Comparison of ENCODE assay signal across 8 cellular contexts in the genomic region with DNA sequence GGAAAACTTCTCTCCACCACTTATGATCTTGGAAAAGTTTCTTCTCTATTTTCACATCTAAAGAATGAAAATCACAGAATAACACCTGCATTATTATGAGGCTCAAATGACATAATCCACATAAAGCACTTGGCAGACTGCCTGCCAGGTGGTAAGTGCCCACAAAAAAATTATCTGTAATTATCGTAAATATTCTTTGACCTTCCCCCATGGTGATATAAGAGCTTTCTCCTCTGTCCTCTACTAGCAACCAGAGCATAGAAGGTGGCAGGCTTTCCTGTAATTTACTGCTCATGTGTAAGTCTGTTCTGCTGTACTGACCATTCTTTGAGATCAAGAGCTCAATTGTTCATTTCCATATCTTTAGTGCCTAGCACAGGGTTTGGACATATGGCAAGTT. TPM values are rescaled to one million over a fixed set of nuclear protein-coding genes. Genes with fewer than 3 reads are reported as not detected.
DNase-seq lines count a peak whose midpoint lies in the region; ATAC-seq and TF ChIP-seq lines count a peak whose summit lies in the region.

No MANE protein-coding gene starts in this region.

- TF ChIP-seq POLR2A in HCT116 (IDR thresholded peaks at IDR 0.05; ENCODE audit: borderline replicate concordance, extremely low read depth, insufficient read depth, insufficient read length) (no peak), uterus (IDR thresholded peaks at IDR 0.05) (no peak)

- intact Hi-C loops in HCT116 (cut with micrococcal nuclease) (loop anchor here (1.0 to 10.0 kb wide), 2 partner anchors 151 to 588 kb away; no protein-coding TSS in a partner anchor), left ventricle myocardium inferior (cut with micrococcal nuclease) (loop anchor here (10.0 kb wide), 1 partner anchor 148 kb away; no protein-coding TSS in a partner anchor), uterus (cut with DNase I; ENCODE audit: low total_unique reads) (no loop called here)

- no peak overlapping the region for H3K27ac ChIP-seq in HCT116 (ENCODE audit: low read depth, low read length)
- H3K27ac ChIP-seq in left ventricle myocardium inferior (replicated peaks): peak overlapping the region; percentile 77
- H3K27ac ChIP-seq in uterus: peak overlapping the region; percentile 6 to 38

- ATAC-seq in HCT116 (peak; percentile 16), WTC11 (no peak)

- H3K36me3 Mint-ChIP-seq in WTC11: no peaks in the 10 kb centered on the region

- CTCF ChIA-PET in HCT116 (lab: Charles Lee): interaction anchor here (0.9 to 4.6 kb wide), 14 partner anchors 10 to 338 kb away, joined by 3 to 36 read pairs (median 4); a partner anchor contains a TSS
- CTCF ChIA-PET in WTC11 (lab: Charles Lee): interaction anchor here (0.9 to 2.7 kb wide), 19 partner anchors 11 to 338 kb away, joined by 3 to 41 read pairs (median 4); a partner anchor contains a TSS

- H3K9ac ChIP-seq in HCT116 (ENCODE audit: low read length): peak overlapping the region; percentile 3; the same call in 1 of the 2 replicates

- no peaks in the 10 kb centered on the region for H3K36me3 ChIP-seq in HCT116 (ENCODE audit: control insufficient read depth in 1 of 2, insufficient read depth in 2 of 2, low read length in 2 of 2)
- no peaks in the 10 kb centered on the region for H3K36me3 ChIP-seq in left ventricle myocardium inferior
- H3K36me3 ChIP-seq in uterus: no peaks in the 10 kb centered on the region

- H3K9me3 Mint-ChIP-seq in WTC11: no peaks in the 10 kb centered on the region

- TF ChIP-seq CTCF in HCT116 (IDR thresholded peaks at IDR 0.05 in 2 of 3, conservative IDR thresholded peaks at IDR 0.05 in 1 of 3; ENCODE audit: borderline replicate concordance in 1 of 3, insufficient read depth in 1 of 3, low read depth in 2 of 3, low read length in 2 of 3) (no peak), left ventricle myocardium inferior (IDR thresholded peaks at IDR 0.05; ENCODE audit: borderline replicate concordance) (no peak), uterus (IDR thresholded peaks at IDR 0.05) (no peak), WTC11 (IDR thresholded peaks at IDR 0.05) (no peak)

- DNase-seq in DMS53 treated with DMSO at 0.1 percent for 48 hours (lab: John Stamatoyannopoulos, UW; ENCODE audit: unreplicated experiment): peak; percentile 67
- DNase-seq in HCT116 (ENCODE audit: low read depth, low spot score): no peak
- DNase-seq in NCI-H524 (lab: John Stamatoyannopoulos, UW): peak; percentile 69 to 94
- DNase-seq in left ventricle myocardium inferior: no peak
- DNase-seq in uterus: no peak
- DNase-seq in WTC11 (ENCODE audit: low spot score): no peak
- no peak for DNase-seq in activated CD4-positive, alpha-beta T cell treated with anti-CD3 and anti-CD28 coated beads for 1 hour
- DNase-seq in activated CD4-positive, alpha-beta T cell treated with anti-CD3 and anti-CD28 coated beads, Interleukin-2, amount 50 U/mL, for 48 hours: no peak

- H3K4me1 ChIP-seq in HCT116 (ENCODE audit: control insufficient read depth in 1 of 2, insufficient read depth in 2 of 2, low read length in 2 of 2): peaks cover 4 to 22% of the 10 kb centered on the region in 2 experiments; a peak in 3 of 4 replicates
- H3K4me1 ChIP-seq in left ventricle myocardium inferior: peaks cover 21% of the 10 kb centered on the region
- no peaks in the 10 kb centered on the region for H3K4me1 ChIP-seq in uterus

- BruUV-seq in HCT116 (replicated peaks; lab: Mats Ljungman, UMichigan): TSS peak; percentile 83

- H3K27me3 ChIP-seq in HCT116 (ENCODE audit: insufficient read depth, low read length) (no peaks in the 10 kb centered on the region), left ventricle myocardium inferior (ENCODE audit: low read depth) (no peaks in the 10 kb centered on the region), uterus (no peaks in the 10 kb centered on the region)

- peaks cover 9% of the 10 kb centered on the region for H3K4me1 Mint-ChIP-seq in WTC11

- POLR2A ChIA-PET in HCT116 (lab: Charles Lee): interaction anchor here (1.4 to 1.5 kb wide), 2 partner anchors 9 to 124 kb away, joined by 4 to 7 read pairs; a partner anchor contains a TSS
- POLR2A ChIA-PET in WTC11 (lab: Charles Lee): interaction anchor here (1.0 to 1.7 kb wide), 2 partner anchors 151 to 338 kb away, joined by 3 to 4 read pairs; a partner anchor contains a TSS

- RAD21 ChIA-PET in HCT116 (lab: Charles Lee; ENCODE audit: low non-redundant PET in 1 of 2, low total read pairs in 2 of 2, uncharacterized antibody in 2 of 2, unreplicated experiment in 2 of 2): interaction anchor here (1.2 to 1.8 kb wide), 2 partner anchors 151 kb away, joined by 4 to 5 read pairs; no protein-coding TSS in a partner anchor

- no peaks in the 10 kb centered on the region for H4K20me1 ChIP-seq in HCT116 (ENCODE audit: insufficient read depth)

- no peak overlapping the region for H3K4me3 Mint-ChIP-seq in WTC11

- no peaks in the 10 kb centered on the region for H3K9me3 ChIP-seq in HCT116 (ENCODE audit: control insufficient read depth in 1 of 2, insufficient read depth in 1 of 2, low read depth in 1 of 2, low read length in 2 of 2)
- H3K9me3 ChIP-seq in left ventricle myocardium inferior (replicated peaks): no peaks in the 10 kb centered on the region
- H3K9me3 ChIP-seq in uterus: no peaks in the 10 kb centered on the region

- peaks cover 8% of the 10 kb centered on the region for H3K27me3 Mint-ChIP-seq in WTC11 (ENCODE audit: low read depth)

- H3K79me2 ChIP-seq in HCT116 (ENCODE audit: insufficient read depth, low read length): no peaks in the 10 kb centered on the region

- no peak overlapping the region for H3K27ac Mint-ChIP-seq in WTC11

- H2AFZ ChIP-seq in HCT116 (ENCODE audit: low read depth, low read length, poor library complexity, severe bottlenecking): peak overlapping the region; percentile 84

- no peak for TF ChIP-seq RAD21 in HCT116 (IDR thresholded peaks at IDR 0.05; ENCODE audit: low read depth)

- H3K4me3 ChIP-seq in HCT116 (replicated peaks in 1 of 2; ENCODE audit: low read depth in 1 of 2, low read length in 2 of 2) (peak overlapping the region; percentile 20 to 32; a peak in 2 of 4 replicates), left ventricle myocardium inferior (peak overlapping the region; percentile 53), uterus (no peak overlapping the region)

- peak overlapping the region; percentile 62 for H3K4me2 ChIP-seq in HCT116 (ENCODE audit: low read length)

- H3K9me2 ChIP-seq in HCT116 (ENCODE audit: insufficient read depth): no peaks in the 10 kb centered on the region

TF ChIP-seq in HCT116, 20 proteins besides CTCF, POLR2A, EP300 and RAD21 (continues in another document):
- TF ChIP-seq SIN3A (IDR thresholded peaks at IDR 0.05; ENCODE audit: low read depth) (no peak), CEBPB (IDR thresholded peaks at IDR 0.05; ENCODE audit: low read depth) (no peak), ZNF274 (IDR thresholded peaks at IDR 0.05; ENCODE audit: low read depth, low read length) (no peak), EZH2 (IDR thresholded peaks at IDR 0.05) (no peak)
- TF ChIP-seq, protein P1, sequence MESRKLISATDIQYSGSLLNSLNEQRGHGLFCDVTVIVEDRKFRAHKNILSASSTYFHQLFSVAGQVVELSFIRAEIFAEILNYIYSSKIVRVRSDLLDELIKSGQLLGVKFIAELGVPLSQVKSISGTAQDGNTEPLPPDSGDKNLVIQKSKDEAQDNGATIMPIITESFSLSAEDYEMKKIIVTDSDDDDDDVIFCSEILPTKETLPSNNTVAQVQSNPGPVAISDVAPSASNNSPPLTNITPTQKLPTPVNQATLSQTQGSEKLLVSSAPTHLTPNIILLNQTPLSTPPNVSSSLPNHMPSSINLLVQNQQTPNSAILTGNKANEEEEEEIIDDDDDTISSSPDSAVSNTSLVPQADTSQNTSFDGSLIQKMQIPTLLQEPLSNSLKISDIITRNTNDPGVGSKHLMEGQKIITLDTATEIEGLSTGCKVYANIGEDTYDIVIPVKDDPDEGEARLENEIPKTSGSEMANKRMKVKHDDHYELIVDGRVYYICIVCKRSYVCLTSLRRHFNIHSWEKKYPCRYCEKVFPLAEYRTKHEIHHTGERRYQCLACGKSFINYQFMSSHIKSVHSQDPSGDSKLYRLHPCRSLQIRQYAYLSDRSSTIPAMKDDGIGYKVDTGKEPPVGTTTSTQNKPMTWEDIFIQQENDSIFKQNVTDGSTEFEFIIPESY (IDR thresholded peaks at IDR 0.05; ENCODE audit: extremely low read depth, insufficient replicate concordance, low read length): no peak
- TF ChIP-seq, protein P2, sequence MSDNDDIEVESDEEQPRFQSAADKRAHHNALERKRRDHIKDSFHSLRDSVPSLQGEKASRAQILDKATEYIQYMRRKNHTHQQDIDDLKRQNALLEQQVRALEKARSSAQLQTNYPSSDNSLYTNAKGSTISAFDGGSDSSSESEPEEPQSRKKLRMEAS (IDR thresholded peaks at IDR 0.05): no peak

TF ChIP-seq in WTC11, 78 proteins besides CTCF, POLR2A, EP300 and RAD21 (continues in another document):
- TF ChIP-seq FOXP1 (CRISPR knock-in tag; IDR thresholded peaks at IDR 0.05; ENCODE audit: borderline replicate concordance): no peak

RNA-seq across cellular contexts. Expression of a gene that starts 51.7 kb away (rescaled TPM):
- 25.2 TPM for total RNA-seq in HCT116 (2021; ENCODE audit: unreplicated experiment)
- polyA plus RNA-seq in HCT116 (2012): 18.8 and 19.2 TPM in 2 replicates
- 13.1 TPM for total RNA-seq in left ventricle myocardium inferior
- total RNA-seq in uterus: 10 to 100 TPM; 16.4 to 53.8 (median 31.3) TPM
- 24.7 to 27.7 TPM (median 27.3 TPM) in 3 replicates for total RNA-seq in WTC11 (2021)

Comparison
In these comparisons a context has a peak if more than half of its experiments do, and no peak if none do; other contexts are left out.
1. DNase-seq: peak in DMS53 treated with DMSO at 0.1 percent for 48 hours (single experiment) and NCI-H524 (2 of 2); none in HCT116 (single experiment), left ventricle myocardium inferior (single experiment), uterus (0 of 2), WTC11 (single experiment), activated CD4-positive, alpha-beta T cell treated with anti-CD3 and anti-CD28 coated beads for 1 hour (single experiment) and activated CD4-positive, alpha-beta T cell treated with anti-CD3 and anti-CD28 coated beads, Interleukin-2, amount 50 U/mL, for 48 hours (0 of 2).
2. H3K4me3 ChIP-seq: peak in HCT116 (2 of 2) and left ventricle myocardium inferior (single experiment); none in uterus (0 of 2).